1 cellular context compared by ENCODE assay signal in genomic region chr7:105707381-105707780, GRCh38.
A peak's percentile ranks its signal among the peaks of the same experiment; 100 is the strongest.
TF ChIP-seq lines count a peak whose summit lies in the region.

No MANE protein-coding gene starts in this region.

TF ChIP-seq in Ishikawa, 13 proteins besides CTCF, POLR2A, EP300 and RAD21 (continued from another document):
- peak; percentile 11; the same call in 1 of the 2 replicates for TF ChIP-seq REST (IDR thresholded peaks at IDR 0.05; ENCODE audit: low read depth)
